Comparison of ENCODE assay signal across 1 cellular context in genomic region chr6:15248451-15249370, GRCh38.
TF ChIP-seq lines count a peak whose summit lies in the region.

No MANE protein-coding gene starts in this region.

TF ChIP-seq in H1, 55 proteins besides CTCF, POLR2A, EP300 and RAD21 (continued from another document):
- TF ChIP-seq YY1 (IDR thresholded peaks at IDR 0.05; ENCODE audit: low read depth, low read length): peak; percentile 36; the same call in 1 of the 2 replicates
- TF ChIP-seq CBX8 (IDR thresholded peaks at IDR 0.05; ENCODE audit: borderline replicate concordance, low read depth, low read length): no peak
- TF ChIP-seq POLR2AphosphoS5 (IDR thresholded peaks at IDR 0.05; ENCODE audit: low read depth, low read length): no peak
- TF ChIP-seq RBBP5 (IDR thresholded peaks at IDR 0.05; ENCODE audit: borderline replicate concordance, low read depth, low read length): no peak; the same call in 1 of the 2 replicates
- TF ChIP-seq CTBP2 (IDR thresholded peaks at IDR 0.05; ENCODE audit: borderline replicate concordance, insufficient read depth, insufficient read length, low read length): no peak
- no peak for TF ChIP-seq BACH1 (IDR thresholded peaks at IDR 0.05; ENCODE audit: low read length)
- TF ChIP-seq BCL11A (IDR thresholded peaks at IDR 0.05; ENCODE audit: low read depth in 2 of 2, low read length in 2 of 2): no peak
- no peak for TF ChIP-seq SP1 (IDR thresholded peaks at IDR 0.05; ENCODE audit: low read depth, low read length)
- TF ChIP-seq TAF7 (optimal IDR thresholded peaks at IDR 0.05; ENCODE audit: borderline replicate concordance, low read depth, low read length): no peak
- TF ChIP-seq TAF1 (IDR thresholded peaks at IDR 0.05; ENCODE audit: low read depth, low read length): no peak; the same call in 1 of the 2 replicates
- TF ChIP-seq RNF2 (IDR thresholded peaks at IDR 0.05; ENCODE audit: borderline replicate concordance, low read depth, low read length, missing control alignments, poor library complexity, severe bottlenecking): no peak
- TF ChIP-seq SRF (IDR thresholded peaks at IDR 0.05; ENCODE audit: low read depth, low read length): no peak
- TF ChIP-seq PHF8 (conservative IDR thresholded peaks at IDR 0.05; ENCODE audit: low read depth, low read length): 0 out of 2 replicates have a peak, but pooled peaks have one; percentile 29
- TF ChIP-seq TEAD4 (IDR thresholded peaks at IDR 0.05; ENCODE audit: low read depth, low read length): peak; percentile 52; the same call in 1 of the 2 replicates
- no peak for TF ChIP-seq NANOG (IDR thresholded peaks at IDR 0.05; ENCODE audit: insufficient read depth, low read depth, low read length, poor library complexity, severe bottlenecking)
- peak; percentile 38 for TF ChIP-seq SAP30 (IDR thresholded peaks at IDR 0.05; ENCODE audit: insufficient read depth, insufficient replicate concordance, low read length)
- TF ChIP-seq SUZ12 (IDR thresholded peaks at IDR 0.05; ENCODE audit: low read length): no peak
- no peak for TF ChIP-seq SIRT6 (IDR thresholded peaks at IDR 0.05; ENCODE audit: low read length)
- TF ChIP-seq ZNF274 (IDR thresholded peaks at IDR 0.05; ENCODE audit: borderline replicate concordance, extremely low read depth, low read length): no peak
- TF ChIP-seq TCF12 (IDR thresholded peaks at IDR 0.05; ENCODE audit: low read depth, low read length): 0 out of 2 replicates have a peak, but pooled peaks have one; percentile 2
- peak; percentile 7; the same call in 1 of the 2 replicates for TF ChIP-seq CHD2 (IDR thresholded peaks at IDR 0.05; ENCODE audit: low read length)
- no peak for TF ChIP-seq KDM1A (IDR thresholded peaks at IDR 0.05; ENCODE audit: borderline replicate concordance, low read length)
- no peak for TF ChIP-seq CHD1 (IDR thresholded peaks at IDR 0.05; ENCODE audit: low read depth, low read length)
- TF ChIP-seq MAFK (IDR thresholded peaks at IDR 0.05; ENCODE audit: low read depth, low read length): no peak
- 0 out of 2 replicates have a peak, but pooled peaks have one; percentile 11 for TF ChIP-seq FOSL1 (IDR thresholded peaks at IDR 0.05; ENCODE audit: insufficient read depth, low read depth, low read length)
- no peak for TF ChIP-seq EZH2 (IDR thresholded peaks at IDR 0.05; ENCODE audit: low read depth, low read length, severe bottlenecking)
- no peak for TF ChIP-seq USF2 (IDR thresholded peaks at IDR 0.05; ENCODE audit: low read length)
- no peak for TF ChIP-seq POU5F1 (IDR thresholded peaks at IDR 0.05; ENCODE audit: low read depth, low read length)
- no peak for TF ChIP-seq SP2 (IDR thresholded peaks at IDR 0.05; ENCODE audit: low read length)
- TF ChIP-seq RFX5 (IDR thresholded peaks at IDR 0.05; ENCODE audit: borderline replicate concordance, low read depth, low read length): no peak
- no peak for TF ChIP-seq ASH2L (IDR thresholded peaks at IDR 0.05; ENCODE audit: low read length)
- no peak for TF ChIP-seq E2F6 (IDR thresholded peaks at IDR 0.05)
- peak in 1 of 2 experiments; percentile 78; a peak in 1 of 4 replicates for TF ChIP-seq HDAC2 (IDR thresholded peaks at IDR 0.05; ENCODE audit: borderline replicate concordance in 1 of 2, low read depth in 2 of 2, low read length in 2 of 2)
- no peak for TF ChIP-seq HDAC6 (IDR thresholded peaks at IDR 0.05; ENCODE audit: low read depth, low read length)
- TF ChIP-seq GTF2F1 (IDR thresholded peaks at IDR 0.05; ENCODE audit: borderline replicate concordance, low read depth, low read length): no peak
- no peak for TF ChIP-seq CEBPB (IDR thresholded peaks at IDR 0.05; ENCODE audit: low read depth, low read length)
- TF ChIP-seq MAX (IDR thresholded peaks at IDR 0.05): no peak
- TF ChIP-seq CHD7 (IDR thresholded peaks at IDR 0.05; ENCODE audit: insufficient replicate concordance, low read length): no peak
- no peak for TF ChIP-seq JUND (IDR thresholded peaks at IDR 0.05; ENCODE audit: low read length)
- no peak for TF ChIP-seq ATF3 (IDR thresholded peaks at IDR 0.05; ENCODE audit: insufficient read depth, low read depth, low read length)
- TF ChIP-seq SP4 (IDR thresholded peaks at IDR 0.05; ENCODE audit: low read length): no peak
- no peak for TF ChIP-seq TBP (IDR thresholded peaks at IDR 0.05; ENCODE audit: low read depth, low read length)
- TF ChIP-seq JUN (IDR thresholded peaks at IDR 0.05; ENCODE audit: low read depth, low read length): no peak
- peak; percentile 49; the same call in 1 of the 2 replicates for TF ChIP-seq EGR1 (IDR thresholded peaks at IDR 0.05; ENCODE audit: borderline replicate concordance, low read depth, low read length)
- no peak for TF ChIP-seq KDM4A (IDR thresholded peaks at IDR 0.05; ENCODE audit: low read depth, low read length, severe bottlenecking)
TF ChIP-seq in H1: peak in this region for 12.
